ENCODE assay signal across 8 cellular contexts in the genomic region with DNA sequence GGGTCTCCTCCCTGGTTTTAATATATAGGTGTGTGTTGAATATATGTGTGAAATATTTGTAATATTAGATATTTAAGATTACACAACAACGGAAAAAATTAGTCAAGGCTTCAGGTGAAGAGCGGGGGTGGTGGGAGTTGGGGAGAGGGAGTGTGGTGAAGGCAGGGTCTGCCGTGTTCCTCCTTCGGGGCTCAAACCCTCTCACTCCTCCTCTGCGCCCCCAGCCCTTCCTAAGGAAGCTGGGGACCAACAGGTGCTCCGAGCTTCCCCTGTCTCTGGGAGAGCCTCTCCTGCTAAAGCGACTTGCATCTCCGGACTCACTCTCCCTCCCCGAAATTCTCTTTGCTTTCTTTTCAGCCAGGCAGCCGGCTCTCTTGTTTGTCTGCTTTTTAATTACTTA. TPM values are rescaled to one million over a fixed set of nuclear protein-coding genes. Genes with fewer than 3 reads are reported as not detected.
DNase-seq lines count a peak whose midpoint lies in the region; ATAC-seq and TF ChIP-seq lines count a peak whose summit lies in the region.

No MANE protein-coding gene starts in this region.

- no peaks in the 10 kb centered on the region for H3K36me3 ChIP-seq in SK-N-SH (replicated peaks in 1 of 2; ENCODE audit: control insufficient read depth in 1 of 2, insufficient read depth in 2 of 2, low read length in 1 of 2)
- no peaks in the 10 kb centered on the region for H3K36me3 ChIP-seq in stomach

- H3K4me1 Mint-ChIP-seq in activated T-helper 1 cell treated with anti-CD3 and anti-CD28 coated beads, Interleukin-12 subunit alpha, Interleukin-12 subunit beta, Interleukin-2, Interleukin-4 antibody, amounts not matched to agents 30 ng/mL and 10 ng/mL and 1 ng/mL, durations not matched to agents 14 hours and 24 hours and 36 hours (ENCODE audit: low read depth): peaks cover 6% of the 10 kb centered on the region
- peaks cover 10 to 13% of the 10 kb centered on the region in 2 donors for H3K4me1 Mint-ChIP-seq in immature natural killer cell

- H3K9me3 Mint-ChIP-seq in activated T-helper 1 cell treated with anti-CD3 and anti-CD28 coated beads, Interleukin-12 subunit alpha, Interleukin-12 subunit beta, Interleukin-2, Interleukin-4 antibody, amounts not matched to agents 30 ng/mL and 10 ng/mL and 1 ng/mL, durations not matched to agents 14 hours and 24 hours and 36 hours: no peaks in the 10 kb centered on the region
- H3K9me3 Mint-ChIP-seq in immature natural killer cell: peaks cover 0 to 14% (median 3%) of the 10 kb centered on the region in 6 donors

- peak overlapping the region; percentile 48 for H3K27ac Mint-ChIP-seq in activated T-helper 1 cell treated with anti-CD3 and anti-CD28 coated beads, Interleukin-12 subunit alpha, Interleukin-12 subunit beta, Interleukin-2, Interleukin-4 antibody, amounts not matched to agents 30 ng/mL and 10 ng/mL and 1 ng/mL, durations not matched to agents 14 hours and 24 hours and 36 hours
- peak overlapping the region in 1 of 6 donors; percentile 67 for H3K27ac Mint-ChIP-seq in immature natural killer cell

- H3K9me2 ChIP-seq in SK-N-SH: no peaks in the 10 kb centered on the region

- CTCF ChIA-PET in SK-N-SH (lab: Yijun Ruan, JAX): interaction anchor here (0.9 to 2.2 kb wide), 15 partner anchors 9 to 1136 kb away, joined by 3 to 10 read pairs (median 3); no protein-coding TSS in a partner anchor

- H3K4me1 ChIP-seq in SK-N-SH (ENCODE audit: control insufficient read depth in 1 of 2, insufficient read depth in 2 of 2, low read depth in 1 of 2, low read length in 1 of 2): peaks cover 3 to 21% of the 10 kb centered on the region in 2 experiments; a peak in 2 of 4 replicates
- H3K4me1 ChIP-seq in stomach: peaks cover 9 to 45% (median 38%) of the 10 kb centered on the region in 4 donors

- no peaks in the 10 kb centered on the region for H4K20me1 ChIP-seq in SK-N-SH (ENCODE audit: insufficient read depth)

- TF ChIP-seq EP300 in SK-N-SH (IDR thresholded peaks at IDR 0.05; ENCODE audit: borderline replicate concordance in 1 of 2, low read depth in 1 of 2, low read length in 1 of 2): no peak
- no peak for TF ChIP-seq EP300 in stomach (IDR thresholded peaks at IDR 0.05)

- H3K27me3 Mint-ChIP-seq in activated T-helper 1 cell treated with anti-CD3 and anti-CD28 coated beads, Interleukin-12 subunit alpha, Interleukin-12 subunit beta, Interleukin-2, Interleukin-4 antibody, amounts not matched to agents 30 ng/mL and 10 ng/mL and 1 ng/mL, durations not matched to agents 14 hours and 24 hours and 36 hours (ENCODE audit: insufficient read depth): peaks cover 34% of the 10 kb centered on the region
- H3K27me3 Mint-ChIP-seq in immature natural killer cell (ENCODE audit: low read depth in 3 of 3): peaks cover 2 to 11% (median 7%) of the 10 kb centered on the region in 3 donors

- H3K9ac ChIP-seq in SK-N-SH: no peak overlapping the region; the same call in 1 of the 2 replicates

- H2AFZ ChIP-seq in SK-N-SH (ENCODE audit: low read depth): peak overlapping the region; percentile 100

- TF ChIP-seq CTCF in SK-N-SH (IDR thresholded peaks at IDR 0.05) (no peak), stomach (IDR thresholded peaks at IDR 0.05) (no peak)

- H3K4me2 ChIP-seq in SK-N-SH: peak overlapping the region; percentile 98

- intact Hi-C loops in activated T-helper 1 cell treated with anti-CD3 and anti-CD28 coated beads, Interleukin-12 subunit alpha, Interleukin-12 subunit beta, Interleukin-2, Interleukin-4 antibody, amounts not matched to agents 30 ng/mL and 10 ng/mL and 1 ng/mL, durations not matched to agents 14 hours and 24 hours and 36 hours (cut with micrococcal nuclease): loop anchor here (10.0 kb wide), 1 partner anchor 1080 kb away; no protein-coding TSS in a partner anchor
- intact Hi-C loops in stomach (cut with DNase I; ENCODE audit: low total_unique reads): no loop called here

- no peak for TF ChIP-seq RAD21 in SK-N-SH (IDR thresholded peaks at IDR 0.05; ENCODE audit: low read length)

- POLR2A ChIA-PET in SK-N-SH (lab: Yijun Ruan, JAX): interaction anchor here (1.1 to 1.7 kb wide), 4 partner anchors 76 to 913 kb away, joined by 3 to 10 read pairs (median 4); no protein-coding TSS in a partner anchor

- no peak overlapping the region for H3K4me3 Mint-ChIP-seq in activated T-helper 1 cell treated with anti-CD3 and anti-CD28 coated beads, Interleukin-12 subunit alpha, Interleukin-12 subunit beta, Interleukin-2, Interleukin-4 antibody, amounts not matched to agents 30 ng/mL and 10 ng/mL and 1 ng/mL, durations not matched to agents 14 hours and 24 hours and 36 hours
- peak overlapping the region; percentile 67 to 87 (median 76) for H3K4me3 Mint-ChIP-seq in immature natural killer cell

- H3K36me3 Mint-ChIP-seq in activated T-helper 1 cell treated with anti-CD3 and anti-CD28 coated beads, Interleukin-12 subunit alpha, Interleukin-12 subunit beta, Interleukin-2, Interleukin-4 antibody, amounts not matched to agents 30 ng/mL and 10 ng/mL and 1 ng/mL, durations not matched to agents 14 hours and 24 hours and 36 hours (ENCODE audit: low read depth): no peaks in the 10 kb centered on the region
- H3K36me3 Mint-ChIP-seq in immature natural killer cell: peaks cover 0 to 4% (median 0%) of the 10 kb centered on the region in 3 donors

- H3K27ac ChIP-seq in SK-N-SH (ENCODE audit: low read depth in 2 of 2, low read length in 1 of 2) (peak overlapping the region in 1 of 2 experiments; percentile 98; a peak in 2 of 4 replicates), stomach (peak overlapping the region; percentile 78 to 87 (median 83))

- WGBS in SK-N-SH (ENCODE audit: low lambda C conversion rate): 9% methylated on average over 10 of the region's 10 CpGs
- WGBS in stomach, 5 donors: 4 to 9% (median 6%) methylated on average over 10 of the region's 10 CpGs

- no peaks in the 10 kb centered on the region for H3K79me2 ChIP-seq in SK-N-SH (ENCODE audit: insufficient read depth)

- DNase-seq in SK-N-SH (peak; percentile 20), immature natural killer cell (no peak), stomach (no peak), NCI-H345 treated with DMSO at 0.1 percent for 48 hours (lab: John Stamatoyannopoulos, UW; ENCODE audit: unreplicated experiment) (no peak)
- no peak for DNase-seq in activated T-helper 1 cell treated with anti-CD3 and anti-CD28 coated beads, Interleukin-12 subunit alpha, Interleukin-12 subunit beta, Interleukin-2, Interleukin-4 antibody, amounts not matched to agents 30 ng/mL and 10 ng/mL and 1 ng/mL, durations not matched to agents 14 hours and 24 hours and 36 hours (ENCODE audit: low spot score)

- peaks cover 12% of the 10 kb centered on the region; the same call in 1 of the 2 replicates for H3K27me3 ChIP-seq in SK-N-SH (ENCODE audit: insufficient read depth)
- H3K27me3 ChIP-seq in stomach: peaks cover 0 to 64% (median 21%) of the 10 kb centered on the region in 3 donors

- no peaks in the 10 kb centered on the region for H3K9me3 ChIP-seq in SK-N-SH
- no peaks in the 10 kb centered on the region for H3K9me3 ChIP-seq in stomach

- no peak for TF ChIP-seq POLR2A in stomach (IDR thresholded peaks at IDR 0.05)

- no peak for ATAC-seq in SK-N-SH treated with all-trans-retinoic acid at 6 μM for 48 hours
- no peak for ATAC-seq in GM19463 (IDR thresholded peaks at IDR 0.05; ENCODE audit: unreplicated experiment)
- ATAC-seq in GM19023 (IDR thresholded peaks at IDR 0.05; ENCODE audit: unreplicated experiment): no peak

- H3F3A ChIP-seq in SK-N-SH (replicated peaks; ENCODE audit: insufficient read depth): peaks cover 10% of the 10 kb centered on the region

- H3K4me3 ChIP-seq in SK-N-SH (ENCODE audit: low read depth in 2 of 2, low read length in 1 of 2) (peak overlapping the region; percentile 84 to 95), stomach (peak overlapping the region; percentile 65 to 79 (median 68))

TF ChIP-seq in SK-N-SH, 30 proteins besides CTCF, POLR2A, EP300 and RAD21:
- no peak for TF ChIP-seq ELF1 (IDR thresholded peaks at IDR 0.05)

TF ChIP-seq in SK-N-SH treated with all-trans-retinoic acid at 6 μM for 48 hours, 23 proteins besides CTCF, POLR2A, EP300 and RAD21 (continues in another document):
- no peak for TF ChIP-seq ZNF565 (CRISPR knock-in tag; conservative IDR thresholded peaks at IDR 0.05; ENCODE audit: low read depth)
- TF ChIP-seq, protein P1, sequence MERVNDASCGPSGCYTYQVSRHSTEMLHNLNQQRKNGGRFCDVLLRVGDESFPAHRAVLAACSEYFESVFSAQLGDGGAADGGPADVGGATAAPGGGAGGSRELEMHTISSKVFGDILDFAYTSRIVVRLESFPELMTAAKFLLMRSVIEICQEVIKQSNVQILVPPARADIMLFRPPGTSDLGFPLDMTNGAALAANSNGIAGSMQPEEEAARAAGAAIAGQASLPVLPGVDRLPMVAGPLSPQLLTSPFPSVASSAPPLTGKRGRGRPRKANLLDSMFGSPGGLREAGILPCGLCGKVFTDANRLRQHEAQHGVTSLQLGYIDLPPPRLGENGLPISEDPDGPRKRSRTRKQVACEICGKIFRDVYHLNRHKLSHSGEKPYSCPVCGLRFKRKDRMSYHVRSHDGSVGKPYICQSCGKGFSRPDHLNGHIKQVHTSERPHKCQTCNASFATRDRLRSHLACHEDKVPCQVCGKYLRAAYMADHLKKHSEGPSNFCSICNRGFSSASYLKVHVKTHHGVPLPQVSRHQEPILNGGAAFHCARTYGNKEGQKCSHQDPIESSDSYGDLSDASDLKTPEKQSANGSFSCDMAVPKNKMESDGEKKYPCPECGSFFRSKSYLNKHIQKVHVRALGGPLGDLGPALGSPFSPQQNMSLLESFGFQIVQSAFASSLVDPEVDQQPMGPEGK (CRISPR knock-in tag; IDR thresholded peaks at IDR 0.05; ENCODE audit: borderline replicate concordance): no peak
- TF ChIP-seq PPARA (CRISPR knock-in tag; IDR thresholded peaks at IDR 0.05; ENCODE audit: borderline replicate concordance): no peak

RNA-seq across cellular contexts. Expression of gene CADM1, which starts 0.9 kb away (rescaled TPM):
- polyA plus RNA-seq in SK-N-SH (2012; rRNA removed) (7.9 and 11.4 TPM in 2 replicates), immature natural killer cell (1 to 10 TPM; 1.0 to 2.4 (median 1.1) TPM), stomach (1 to 10 TPM; 3.4 to 5.9 (median 4.7) TPM)
- 9.5 and 13.8 TPM in 2 replicates for polyA plus RNA-seq in SK-N-SH (2012; cell fraction: cytosol; rRNA removed)
- 8.4 and 11.9 TPM in 2 replicates for polyA plus RNA-seq in SK-N-SH (2012; cell fraction: nucleus; rRNA removed)
- not detected in 2 replicates for total RNA-seq in activated T-helper 1 cell treated with anti-CD3 and anti-CD28 coated beads, Interleukin-12 subunit alpha, Interleukin-12 subunit beta, Interleukin-2, Interleukin-4 antibody, amounts not matched to agents 30 ng/mL and 10 ng/mL and 1 ng/mL, durations not matched to agents 14 hours and 24 hours and 36 hours
- total RNA-seq in stomach: 10 to 100 TPM in 3 of 5 donors, under 1 TPM in 2; 0.58 to 29.7 (median 10.3) TPM
